8 cellular contexts compared by ENCODE assay signal in the genomic region with DNA sequence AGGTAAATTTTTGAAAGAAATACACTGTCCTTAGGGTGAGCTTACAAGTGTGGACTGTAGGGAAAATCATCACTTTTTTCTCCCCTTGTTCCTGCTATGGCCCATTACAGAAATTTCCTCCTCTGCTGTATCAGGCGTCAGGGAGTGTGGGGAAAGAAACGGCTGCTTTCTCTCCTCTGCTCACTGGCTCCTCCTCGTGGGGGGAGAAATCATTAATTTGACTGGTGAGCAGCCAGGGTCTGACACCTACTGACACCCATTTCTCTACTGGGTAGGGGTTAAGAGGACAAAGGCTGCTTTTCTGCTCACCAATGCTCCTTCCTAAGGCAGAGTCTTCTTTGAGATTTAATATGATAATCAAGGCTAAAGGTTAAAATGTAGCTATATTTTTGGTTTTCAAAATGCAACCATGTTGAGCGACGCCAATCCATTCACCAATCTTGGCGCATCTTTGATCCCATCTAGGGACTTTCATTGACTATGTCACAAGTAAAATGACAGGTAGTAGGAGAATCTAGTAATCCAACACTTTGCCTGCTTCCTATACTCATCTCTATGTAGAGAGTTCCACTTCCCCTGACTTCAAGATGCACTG.
DNase-seq lines count a peak whose midpoint lies in the region; TF ChIP-seq lines count a peak whose summit lies in the region.

No MANE protein-coding gene starts in this region.

- no peaks in the 10 kb centered on the region for H3K27me3 ChIP-seq in HL-60 (ENCODE audit: insufficient read depth, poor library complexity, severe bottlenecking)

- TF ChIP-seq CTCF in HL-60 (IDR thresholded peaks at IDR 0.05; ENCODE audit: insufficient read depth, low read length) = peak; percentile 50
- peak; percentile 68 for TF ChIP-seq CTCF in astrocyte of the spinal cord (IDR thresholded peaks at IDR 0.05; ENCODE audit: low read depth, low read length)

- H3K4me3 ChIP-seq in HL-60 (replicated peaks; ENCODE audit: insufficient read depth, low read length) = no peak overlapping the region
- H3K4me3 ChIP-seq in astrocyte of the spinal cord (ENCODE audit: low read depth, low read length) = no peak overlapping the region

- no peak overlapping the region for H3K27ac ChIP-seq in HL-60 (replicated peaks)

- in situ Hi-C loops in astrocyte of the spinal cord (cut with HindIII; ENCODE audit: low sequenced_read_pairs) = no loop called here

- DNase-seq in NCI-H146 (lab: John Stamatoyannopoulos, UW) (peak; percentile 29), NCI-H146 treated with DMSO at 0.1 percent for 48 hours (lab: John Stamatoyannopoulos, UW; ENCODE audit: unreplicated experiment) (no peak), HL-60 (ENCODE audit: low read depth in 1 of 2, low spot score in 1 of 2) (peak in 1 of 2 experiments; percentile 78), T-helper 2 cell (peak in 4 of 5 experiments; percentile 23 to 47 (median 37)), astrocyte of the spinal cord (ENCODE audit: low read depth, low spot score) (no peak), islet precursor cell (peak; percentile 71), DMS79 (lab: John Stamatoyannopoulos, UW) (no peak)
- DNase-seq in stimulated activated CD4-positive, alpha-beta T cell treated with anti-CD3 and anti-CD28 coated beads, Interleukin-4, amount 100 ng/mL, for 48 hours (ENCODE audit: low read depth in 2 of 2) = peak; percentile 37 to 38

Comparison
In these comparisons a context has a peak if more than half of its experiments do, and no peak if none do; other contexts are left out.
1. DNase-seq: peak in NCI-H146 (single experiment), T-helper 2 cell (4 of 5), islet precursor cell (single experiment) and stimulated activated CD4-positive, alpha-beta T cell treated with anti-CD3 and anti-CD28 coated beads, Interleukin-4, amount 100 ng/mL, for 48 hours (2 of 2); none in NCI-H146 treated with DMSO at 0.1 percent for 48 hours (single experiment), astrocyte of the spinal cord (single experiment) and DMS79 (single experiment).